8 cellular contexts compared by ENCODE assay signal in genomic region chr14:33949051-33950037, GRCh38. TPM values are rescaled to one million over a fixed set of nuclear protein-coding genes. Genes with fewer than 3 reads are reported as not detected.
DNase-seq lines count a peak whose midpoint lies in the region; ATAC-seq, FAIRE-seq and TF ChIP-seq lines count a peak whose summit lies in the region.

No MANE protein-coding gene starts in this region.

- H3K27ac ChIP-seq in A673 (ENCODE audit: low read depth, low read length, poor library complexity, severe bottlenecking) (no peak overlapping the region), muscle layer of colon (ENCODE audit: low read depth, low read length) (peak overlapping the region; percentile 57)

- H3K4me3 ChIP-seq in A673 (ENCODE audit: low read depth, low read length, poor library complexity, severe bottlenecking) (no peak overlapping the region), HAP-1 (peak overlapping the region; percentile 76), bronchial epithelial cell (ENCODE audit: low read depth, low read length) (peak overlapping the region; percentile 95), muscle layer of colon (ENCODE audit: low read depth in 1 of 2, low read length in 2 of 2) (peak overlapping the region; percentile 50 to 70)

- CTCF ChIA-PET in A673 (lab: Charles Lee): no interaction called here

- H3K4me1 ChIP-seq in A673 (ENCODE audit: insufficient read depth, low read length, poor library complexity, severe bottlenecking): peaks cover 5% of the 10 kb centered on the region
- H3K4me1 ChIP-seq in HAP-1: peaks cover 36% of the 10 kb centered on the region
- H3K4me1 ChIP-seq in muscle layer of colon (ENCODE audit: insufficient read depth, low read length): peaks cover 29% of the 10 kb centered on the region

- H3K9ac ChIP-seq in muscle layer of colon (ENCODE audit: low read length): peak overlapping the region; percentile 47

- H3K27me3 ChIP-seq in A673 (replicated peaks; ENCODE audit: insufficient read depth, low read depth, low read length, poor library complexity): peaks cover 28% of the 10 kb centered on the region
- H3K27me3 ChIP-seq in HAP-1 (ENCODE audit: low read depth): no peaks in the 10 kb centered on the region
- H3K27me3 ChIP-seq in bronchial epithelial cell (ENCODE audit: control insufficient read depth, insufficient read depth, low read length): no peaks in the 10 kb centered on the region
- H3K27me3 ChIP-seq in muscle layer of colon (ENCODE audit: control insufficient read depth in 1 of 2, insufficient read depth in 2 of 2, low read length in 2 of 2): no peaks in the 10 kb centered on the region

- H3K36me3 ChIP-seq in A673 (ENCODE audit: insufficient read depth, low read length, poor library complexity, severe bottlenecking) (no peaks in the 10 kb centered on the region), HAP-1 (replicated peaks) (no peaks in the 10 kb centered on the region), bronchial epithelial cell (ENCODE audit: control insufficient read depth, insufficient read depth, low read length) (no peaks in the 10 kb centered on the region), muscle layer of colon (ENCODE audit: insufficient read depth, low read length) (no peaks in the 10 kb centered on the region)

- no peaks in the 10 kb centered on the region for H3K9me3 ChIP-seq in A673 (ENCODE audit: low read depth, low read length, poor library complexity, severe bottlenecking)
- no peaks in the 10 kb centered on the region for H3K9me3 ChIP-seq in HAP-1
- no peaks in the 10 kb centered on the region for H3K9me3 ChIP-seq in muscle layer of colon (ENCODE audit: low read length)

- BruUV-seq in A673 (replicated peaks; lab: Mats Ljungman, UMichigan): TSS peak; percentile 50

- TF ChIP-seq CTCF in A673 (conservative IDR thresholded peaks at IDR 0.05; ENCODE audit: low read depth, low read length) (no peak), bronchial epithelial cell (IDR thresholded peaks at IDR 0.05; ENCODE audit: insufficient read depth, low read length, severe bottlenecking) (no peak)

- POLR2A ChIA-PET in A673 (lab: Charles Lee; ENCODE audit: low non-redundant PET): no interaction called here

- in situ Hi-C loops in HAP-1 (cut with MboI; ENCODE audit: low sequenced_read_pairs): no loop called here

- no peak for TF ChIP-seq POLR2A in GM18505 (IDR thresholded peaks at IDR 0.05; ENCODE audit: borderline replicate concordance, extremely low read depth, insufficient read depth, insufficient read length)

- no peak for FAIRE-seq in bronchial epithelial cell (lab: Jason Lieb, UNC)

- DNase-seq in A673 (ENCODE audit: low spot score) (no peak), HAP-1 (ENCODE audit: low spot score in 2 of 2) (peak; percentile 42 to 60), bronchial epithelial cell (ENCODE audit: low read depth) (no peak), NCI-H1105 (lab: John Stamatoyannopoulos, UW) (no peak), DMS114 treated with DMSO at 0.1 percent for 48 hours (lab: John Stamatoyannopoulos, UW; ENCODE audit: unreplicated experiment) (no peak)
- no peak for DNase-seq in effector CD8-positive, alpha-beta T cell (lab: John Stamatoyannopoulos, UW)

- no peak for ATAC-seq in GM18505 (IDR thresholded peaks at IDR 0.05; ENCODE audit: unreplicated experiment)

- intact Hi-C loops in A673 (cut with micrococcal nuclease; ENCODE audit: unreplicated experiment): no loop called here

RNA-seq across cellular contexts. Expression of gene EGLN3, which starts 1.5 kb away (rescaled TPM):
- total RNA-seq in A673 (2021) (2.0 and 2.4 TPM in 2 replicates), bronchial epithelial cell (48.7 and 91.7 TPM in 2 replicates)

Comparison
In these comparisons a context has a peak if more than half of its experiments do, and no peak if none do; other contexts are left out.
1. DNase-seq: peak in HAP-1 (2 of 2); none in A673 (single experiment), bronchial epithelial cell (single experiment), effector CD8-positive, alpha-beta T cell (single experiment), NCI-H1105 (single experiment) and DMS114 treated with DMSO at 0.1 percent for 48 hours (single experiment).
2. RNA of gene EGLN3, which starts 1.5 kb away (total RNA-seq): 48.7 to 91.7 TPM in bronchial epithelial cell; 2.0 to 2.4 TPM in A673; every median in the first group is over 10 times any median in the second.